In the genomic region with DNA sequence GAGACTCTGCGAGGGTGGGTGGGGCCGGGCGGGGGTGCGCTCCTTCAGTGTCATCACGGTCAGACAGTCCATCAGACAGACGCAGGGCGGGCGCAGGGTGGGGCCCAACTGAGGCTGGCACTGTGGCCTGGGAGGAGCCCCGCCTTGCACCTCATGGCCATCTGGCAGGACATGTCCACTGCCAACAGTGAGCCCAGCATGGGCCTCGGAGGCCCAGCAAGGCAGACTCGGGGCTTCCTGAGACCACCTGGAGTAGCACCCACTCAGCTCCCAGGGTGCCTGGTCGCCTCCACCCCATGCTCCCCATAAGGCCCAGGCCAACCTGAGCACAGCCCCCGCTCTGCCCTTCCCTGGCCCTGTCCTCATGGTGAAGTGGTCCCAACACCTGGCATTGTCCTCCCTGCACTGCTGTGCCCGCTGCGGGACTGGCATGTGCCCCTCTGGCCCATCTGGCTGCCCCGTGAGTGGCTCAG, we compare ENCODE assay signal across 21 cellular contexts. TPM values are rescaled to one million over a fixed set of nuclear protein-coding genes. Genes with fewer than 3 reads are reported as not detected.
DNase-seq lines count a peak whose midpoint lies in the region; ATAC-seq, FAIRE-seq and TF ChIP-seq lines count a peak whose summit lies in the region.
"Had no signal": no experiment of that assay in that cellular context is flagged by ENCODE, and none has a peak within 500 bp of the region (broad histone marks: within the 10 kb centered on the region; RNA-seq: fewer than 3 reads in every experiment).

No MANE protein-coding gene starts in this region.

- H4K91ac ChIP-seq in mesenchymal stem cell (ENCODE audit: low read length): peak overlapping the region; percentile 18

- peak; percentile 10 to 48 (median 34) for DNase-seq in right cardiac atrium
- DNase-seq in left cardiac atrium: no peak
- DNase-seq in K562 (ENCODE audit: extremely low read depth in 1 of 4, low spot score in 3 of 4): peak in 1 of 4 experiments; percentile 44
- DNase-seq in mesenchymal stem cell: no peak
- DNase-seq in spleen: no peak
- no peak for DNase-seq in activated CD4-positive, alpha-beta T cell treated with anti-CD3 and anti-CD28 coated beads, Interleukin-2, amount 50 U/mL, for 48 hours
- DNase-seq: ACHN; CD8-positive, alpha-beta T cell; COR-L47; DMS153; DMS79 treated with DMSO at 0.1 percent for 48 hours; GDM1; HCEC 1CT had no signal

- H2AFZ ChIP-seq in K562 (ENCODE audit: low read depth, low read length) (no peak overlapping the region), mesenchymal stem cell (ENCODE audit: low read depth, low read length) (no peak overlapping the region)

- no peaks in the 10 kb centered on the region for H3K79me1 ChIP-seq in mesenchymal stem cell (replicated peaks; ENCODE audit: low read length, poor library complexity, severe bottlenecking)

- TF ChIP-seq CTCF in K562 (IDR thresholded peaks at IDR 0.05 in 2 of 3, conservative IDR thresholded peaks at IDR 0.05 in 1 of 3; ENCODE audit: insufficient read depth in 2 of 3, low read depth in 1 of 3, low read length in 3 of 3) (no peak), spleen (IDR thresholded peaks at IDR 0.05 in 8 of 11, conservative IDR thresholded peaks at IDR 0.05 in 3 of 11) (no peak)

- no peak overlapping the region for H2AK5ac ChIP-seq in mesenchymal stem cell (ENCODE audit: low read length, severe bottlenecking)

- TF ChIP-seq EP300 in K562 (IDR thresholded peaks at IDR 0.05; ENCODE audit: low read length): no peak

- H3K4me2 ChIP-seq in K562 (ENCODE audit: insufficient read depth, low read length): no peak overlapping the region
- H3K4me2 ChIP-seq in mesenchymal stem cell (ENCODE audit: low read length, poor library complexity, severe bottlenecking): no peak overlapping the region
- H3K4me2 ChIP-seq: KMS-11 had no signal

- no peak for TF ChIP-seq POLR2A in K562 (conservative IDR thresholded peaks at IDR 0.05)
- TF ChIP-seq POLR2A in spleen (IDR thresholded peaks at IDR 0.05): no peak

- H3K36me3 ChIP-seq in K562 (ENCODE audit: control insufficient read depth, insufficient read depth, low read length) (no peaks in the 10 kb centered on the region), mesenchymal stem cell (ENCODE audit: control insufficient read depth in 1 of 2, insufficient read depth in 2 of 2, low read depth in 1 of 2, low read length in 2 of 2) (peaks cover 0 to 4% of the 10 kb centered on the region in 2 experiments), spleen (no peaks in the 10 kb centered on the region)

- H3K79me2 ChIP-seq in K562 (ENCODE audit: control insufficient read depth, insufficient read depth, low read length): no peaks in the 10 kb centered on the region

- no peak overlapping the region for H3K4ac ChIP-seq in mesenchymal stem cell (ENCODE audit: low read depth in 1 of 2, low read length in 2 of 2)

- no peak for TF ChIP-seq RAD21 in K562 (CRISPR knock-in tag; conservative IDR thresholded peaks at IDR 0.05 in 1 of 2, IDR thresholded peaks at IDR 0.05 in 1 of 2)

- POLR2A ChIA-PET in K562 (lab: Yijun Ruan, JAX): no interaction called here

- no peak for FAIRE-seq in K562 (lab: Jason Lieb, UNC)
- FAIRE-seq: D721Med, GM12892, GM19239 had no signal

- H3K4me1 ChIP-seq in right cardiac atrium (ENCODE audit: control insufficient read depth, insufficient read depth, low read length): no peaks in the 10 kb centered on the region
- peaks cover 0 to 33% of the 10 kb centered on the region in 2 experiments; a peak in 2 of 5 replicates for H3K4me1 ChIP-seq in K562 (replicated peaks in 1 of 2; ENCODE audit: control insufficient read depth in 2 of 2, insufficient read depth in 2 of 2, low read length in 2 of 2)
- peaks cover 14% of the 10 kb centered on the region for H3K4me1 ChIP-seq in mesenchymal stem cell (ENCODE audit: control insufficient read depth, insufficient read depth, low read depth, low read length)
- peaks cover 0 to 23% (median 0%) of the 10 kb centered on the region in 6 donors for H3K4me1 ChIP-seq in spleen

- no peak overlapping the region for H3K18ac ChIP-seq in mesenchymal stem cell (ENCODE audit: low read depth in 1 of 2, low read length in 2 of 2)

- H3K4me3 ChIP-seq in right cardiac atrium (ENCODE audit: low read length) (no peak overlapping the region), K562 (no peak overlapping the region), mesenchymal stem cell (ENCODE audit: insufficient read depth in 1 of 2, low read depth in 1 of 2, low read length in 2 of 2) (no peak overlapping the region), spleen (no peak overlapping the region)

- no peak overlapping the region for H3K23ac ChIP-seq in mesenchymal stem cell (ENCODE audit: low read length in 2 of 2)

- H3K9me1 ChIP-seq in K562 (ENCODE audit: control insufficient read depth, insufficient read depth, low read length): no peaks in the 10 kb centered on the region

- H3K9me3 ChIP-seq in right cardiac atrium (ENCODE audit: control insufficient read depth, low read length) (no peaks in the 10 kb centered on the region), K562 (replicated peaks; ENCODE audit: control insufficient read depth, insufficient read depth, low read depth, low read length) (peaks cover 7% of the 10 kb centered on the region), mesenchymal stem cell (ENCODE audit: control insufficient read depth, low read length) (peaks cover 13% of the 10 kb centered on the region), spleen (peaks cover 0 to 24% (median 13%) of the 10 kb centered on the region in 8 donors)

- H3K27ac ChIP-seq in right cardiac atrium (ENCODE audit: low read length) (no peak overlapping the region), K562 (ENCODE audit: extremely low read depth, low read depth, low read length) (no peak overlapping the region), mesenchymal stem cell (ENCODE audit: low read length, poor library complexity, severe bottlenecking) (no peak overlapping the region), spleen (no peak overlapping the region)
- H3K27ac ChIP-seq: KMS-11 had no signal

- H3K9ac ChIP-seq in K562 (ENCODE audit: insufficient read depth in 1 of 2, low read depth in 2 of 2, low read length in 2 of 2): no peak overlapping the region
- no peak overlapping the region for H3K9ac ChIP-seq in mesenchymal stem cell (ENCODE audit: low read length)
- H3K9ac ChIP-seq: KMS-11 had no signal

- no peaks in the 10 kb centered on the region for H3K27me3 ChIP-seq in right cardiac atrium (ENCODE audit: control insufficient read depth, insufficient read depth)
- H3K27me3 ChIP-seq in K562 (ENCODE audit: control insufficient read depth in 2 of 2, insufficient read depth in 2 of 2, low read length in 2 of 2): peaks cover 17 to 48% of the 10 kb centered on the region in 2 experiments; a peak in 4 of 5 replicates
- peaks cover 0 to 14% of the 10 kb centered on the region in 2 experiments for H3K27me3 ChIP-seq in mesenchymal stem cell (ENCODE audit: control insufficient read depth in 1 of 2, insufficient read depth in 1 of 2, low read length in 2 of 2)
- H3K27me3 ChIP-seq in spleen (replicated peaks in 1 of 7): no peaks in the 10 kb centered on the region

- no peak overlapping the region for H4K8ac ChIP-seq in mesenchymal stem cell (ENCODE audit: low read length)

- BruUV-seq in K562 (replicated peaks; lab: Mats Ljungman, UMichigan): no TSS peak

- 86% methylated on average over 16 of the region's 16 CpGs for WGBS in right cardiac atrium
- 15% methylated on average over 7 of the region's 16 CpGs for WGBS in K562 (ENCODE audit: insufficient coverage, low coverage, missing lambda C conversion rate)
- WGBS in mesenchymal stem cell: 90% methylated on average over 16 of the region's 16 CpGs
- 62 to 80% (median 69%) methylated on average over 4 to 16 of the region's 16 CpGs for WGBS in spleen, 5 donors

- CTCF ChIA-PET in K562 (lab: Yijun Ruan, JAX; ENCODE audit: low intra/inter-chr PET ratio): no interaction called here

- H2BK120ac ChIP-seq in mesenchymal stem cell (ENCODE audit: low read depth, low read length): no peak overlapping the region

- intact Hi-C loops in right cardiac atrium (cut with DNase I): no loop called here
- intact Hi-C loops in left cardiac atrium (cut with DNase I): no loop called here
- intact Hi-C loops in K562 (cut with micrococcal nuclease): no loop called here
- intact Hi-C loops in spleen (cut with DNase I; ENCODE audit: low total_unique reads): no loop called here

- no peak overlapping the region for H2BK5ac ChIP-seq in mesenchymal stem cell (ENCODE audit: low read depth, low read length, poor library complexity, severe bottlenecking)

- ATAC-seq in right cardiac atrium: no peak
- ATAC-seq in left cardiac atrium: no peak
- peak; percentile 62 for ATAC-seq in K562
- ATAC-seq in HG03108 (IDR thresholded peaks at IDR 0.05; ENCODE audit: unreplicated experiment): no peak
- ATAC-seq: CD8-positive, alpha-beta T cell had no signal

- in situ Hi-C loops in K562 (cut with MboI): no loop called here

- no peak overlapping the region for H2BK12ac ChIP-seq in mesenchymal stem cell (ENCODE audit: low read length in 2 of 2)

- H2BK15ac ChIP-seq in mesenchymal stem cell (ENCODE audit: low read depth, poor library complexity, severe bottlenecking): no peak overlapping the region

- H4K20me1 ChIP-seq in K562 (replicated peaks; ENCODE audit: control insufficient read depth, insufficient read depth, low read length): no peaks in the 10 kb centered on the region; the same call in none of the 2 replicates

- H3K14ac ChIP-seq in mesenchymal stem cell (ENCODE audit: low read length in 2 of 2): peak overlapping the region in 1 of 2 experiments; percentile 74

RNA-seq across cellular contexts. Expression of a gene that starts 8.5 kb away (rescaled TPM):
- total RNA-seq in right cardiac atrium (10 to 100 TPM; 46.3 to 90.6 (median 71.6) TPM), left cardiac atrium (10 to 100 TPM; 55.6 to 58.6 TPM), K562 (2014; rRNA removed) (12.7 and 16.0 TPM in 2 replicates), K562 (2014; rRNA removed; fragmentation: Illumina TruSeq; extraction: Trizol) (0.54 and 0.76 TPM in 2 replicates), K562 (2015; rRNA removed; fragmentation: Illumina TruSeq; extraction: Trizol) (3.1 and 4.1 TPM in 2 replicates), K562 (2021) (12.4 and 14.2 TPM in 2 replicates), spleen (10 to 100 TPM in 5 of 7 donors, 1 to 10 TPM in 2; 9.5 to 27.9 (median 14.3) TPM)
- polyA plus RNA-seq in right cardiac atrium (73.3 TPM), K562 (2011; rRNA removed) (5.4 and 6.7 TPM in 2 replicates), K562 (2014; fragmentation: Illumina TruSeq; extraction: Trizol) (1.9 and 5.2 TPM in 2 replicates), K562 (2014; fragmentation: Nextera tagmentation; extraction: Ambion mirVana) (under 1 TPM; 0.04 to 0.10 TPM), K562 (2014; rRNA removed) (9.2 and 10.1 TPM in 2 replicates), spleen (10 to 100 TPM in 1 of 3 donors, 1 to 10 TPM in 2; 4.5 to 20.5 (median 9.3) TPM)
- total RNA-seq in K562 (2011; cell fraction: chromatin; rRNA removed; ENCODE audit: low replicate concordance): 13.9 and 58.1 TPM in 2 replicates
- 30.3 and 36.2 TPM in 2 replicates for total RNA-seq in K562 (2011; cell fraction: nucleolus; rRNA removed)
- total RNA-seq in K562 (2011; cell fraction: nucleoplasm; rRNA removed): 16.3 and 19.9 TPM in 2 replicates
- 5.4 and 23.3 TPM in 2 replicates for polyA plus RNA-seq in K562 (2011; cell fraction: cytosol; rRNA removed)
- polyA plus RNA-seq in K562 (2011; cell fraction: nucleus; rRNA removed): 21.3 and 47.7 TPM in 2 replicates
- 5.3 and 13.8 TPM in 2 replicates for polyA plus RNA-seq in K562 (2012)
- polyA minus RNA-seq in K562 (2011; rRNA and poly(A)+ RNA removed): 1.4 and 3.0 TPM in 2 replicates
- 7.8 and 9.2 TPM in 2 replicates for polyA minus RNA-seq in K562 (2011; cell fraction: cytosol; rRNA and poly(A)+ RNA removed)
- polyA minus RNA-seq in K562 (2011; cell fraction: nucleus; rRNA and poly(A)+ RNA removed): 12.7 and 13.3 TPM in 2 replicates
- 37.1 TPM for polyA plus RNA-seq in mesenchymal stem cell (2013, experiment 1 of 2)
- 35.2 TPM for polyA plus RNA-seq in mesenchymal stem cell (2013, experiment 2 of 2)
- polyA plus RNA-seq: IgD-negative memory B cell had no signal

RNA-seq across cellular contexts. Expression of a gene that starts 14.9 kb away (rescaled TPM):
- total RNA-seq in right cardiac atrium (not detected), left cardiac atrium (not detected), K562 (2014; rRNA removed) (not detected in 2 replicates), K562 (2014; rRNA removed; fragmentation: Illumina TruSeq; extraction: Trizol) (not detected in 2 replicates), K562 (2015; rRNA removed; fragmentation: Illumina TruSeq; extraction: Trizol) (not detected in 2 replicates), K562 (2021) (0.02 TPM in 1 of 2 replicates, not detected in the other), spleen (under 1 TPM in 5 of 7 donors, not detected in 2; 0.03 to 0.15 (median 0.10) TPM)
- polyA plus RNA-seq in right cardiac atrium (not detected), K562 (2011; rRNA removed) (not detected in 2 replicates), K562 (2014; fragmentation: Illumina TruSeq; extraction: Trizol) (not detected in 2 replicates), K562 (2014; fragmentation: Nextera tagmentation; extraction: Ambion mirVana) (not detected), K562 (2014; rRNA removed) (not detected in 2 replicates), spleen (under 1 TPM; 0.10 to 0.20 (median 0.13) TPM)
- 0.53 TPM in 1 of 2 replicates, not detected in the other for total RNA-seq in K562 (2011; cell fraction: chromatin; rRNA removed; ENCODE audit: low replicate concordance)
- 0.13 and 0.33 TPM in 2 replicates for total RNA-seq in K562 (2011; cell fraction: nucleolus; rRNA removed)
- 0.15 and 0.46 TPM in 2 replicates for total RNA-seq in K562 (2011; cell fraction: nucleoplasm; rRNA removed)
- polyA plus RNA-seq in K562 (2011; cell fraction: cytosol; rRNA removed): 0.07 TPM in 1 of 2 replicates, not detected in the other
- polyA plus RNA-seq in K562 (2011; cell fraction: nucleus; rRNA removed): 0.01 and 0.40 TPM in 2 replicates
- 0.04 TPM in 1 of 2 replicates, not detected in the other for polyA plus RNA-seq in K562 (2012)
- not detected in 2 replicates for polyA minus RNA-seq in K562 (2011; rRNA and poly(A)+ RNA removed)
- polyA minus RNA-seq in K562 (2011; cell fraction: cytosol; rRNA and poly(A)+ RNA removed): not detected in 2 replicates
- polyA minus RNA-seq in K562 (2011; cell fraction: nucleus; rRNA and poly(A)+ RNA removed): 0.11 and 0.27 TPM in 2 replicates
- polyA plus RNA-seq in mesenchymal stem cell (2013, experiment 1 of 2): under 0.01 TPM
- polyA plus RNA-seq in mesenchymal stem cell (2013, experiment 2 of 2): not detected
- total RNA-seq: H4 had no signal
- polyA plus RNA-seq: CD14-positive monocyte had no signal

RNA-seq across cellular contexts. Expression of a gene that starts 44.7 kb away (rescaled TPM):
- 10 to 100 TPM; 15.2 to 24.9 (median 22.2) TPM for total RNA-seq in right cardiac atrium
- polyA plus RNA-seq in right cardiac atrium: 17.1 TPM
- 10 to 100 TPM; 23.2 to 30.6 TPM for total RNA-seq in left cardiac atrium
- total RNA-seq in K562 (2011; cell fraction: chromatin; rRNA removed; ENCODE audit: low replicate concordance): 3.5 and 12.0 TPM in 2 replicates
- 9.3 and 11.7 TPM in 2 replicates for total RNA-seq in K562 (2011; cell fraction: nucleolus; rRNA removed)
- total RNA-seq in K562 (2011; cell fraction: nucleoplasm; rRNA removed): 3.4 and 4.8 TPM in 2 replicates
- total RNA-seq in K562 (2014; rRNA removed): 44.6 and 56.7 TPM in 2 replicates
- 2.2 and 3.4 TPM in 2 replicates for total RNA-seq in K562 (2014; rRNA removed; fragmentation: Illumina TruSeq; extraction: Trizol)
- 10.0 and 10.8 TPM in 2 replicates for total RNA-seq in K562 (2015; rRNA removed; fragmentation: Illumina TruSeq; extraction: Trizol)
- total RNA-seq in K562 (2021): 25.6 and 25.8 TPM in 2 replicates
- polyA plus RNA-seq in K562 (2011; rRNA removed): 3.1 and 3.2 TPM in 2 replicates
- 7.6 and 27.3 TPM in 2 replicates for polyA plus RNA-seq in K562 (2011; cell fraction: cytosol; rRNA removed)
- 4.2 and 7.4 TPM in 2 replicates for polyA plus RNA-seq in K562 (2011; cell fraction: nucleus; rRNA removed)
- 8.5 and 15.9 TPM in 2 replicates for polyA plus RNA-seq in K562 (2012)
- 2.2 and 4.2 TPM in 2 replicates for polyA plus RNA-seq in K562 (2014; fragmentation: Illumina TruSeq; extraction: Trizol)
- polyA plus RNA-seq in K562 (2014; fragmentation: Nextera tagmentation; extraction: Ambion mirVana): under 1 TPM; 0.17 to 0.36 TPM
- polyA plus RNA-seq in K562 (2014; rRNA removed): 22.1 and 29.8 TPM in 2 replicates
- polyA minus RNA-seq in K562 (2011; rRNA and poly(A)+ RNA removed): 0.28 TPM in 1 of 2 replicates, not detected in the other
- 2.6 and 3.4 TPM in 2 replicates for polyA minus RNA-seq in K562 (2011; cell fraction: cytosol; rRNA and poly(A)+ RNA removed)
- 2.9 and 3.6 TPM in 2 replicates for polyA minus RNA-seq in K562 (2011; cell fraction: nucleus; rRNA and poly(A)+ RNA removed)
- polyA plus RNA-seq in mesenchymal stem cell (2013, experiment 1 of 2): 15.5 TPM
- 16.8 TPM for polyA plus RNA-seq in mesenchymal stem cell (2013, experiment 2 of 2)
- 10 to 100 TPM; 15.8 to 29.8 (median 22.7) TPM for total RNA-seq in spleen
- 10 to 100 TPM; 20.5 to 24.0 (median 22.0) TPM for polyA plus RNA-seq in spleen

RNA-seq across cellular contexts. Expression of a gene that starts 54.7 kb away (rescaled TPM):
- total RNA-seq in right cardiac atrium (1 to 10 TPM in 2 of 4 donors, under 1 TPM in 2; 0.76 to 2.1 (median 1.0) TPM), left cardiac atrium (1 to 10 TPM in 1 of 2 donors, under 1 TPM in 1; 0.86 to 2.4 TPM), K562 (2014; rRNA removed) (37.6 and 40.1 TPM in 2 replicates), K562 (2014; rRNA removed; fragmentation: Illumina TruSeq; extraction: Trizol) (3.5 and 3.6 TPM in 2 replicates), K562 (2015; rRNA removed; fragmentation: Illumina TruSeq; extraction: Trizol) (14.6 and 15.8 TPM in 2 replicates), K562 (2021) (35.6 and 42.7 TPM in 2 replicates), spleen (10 to 100 TPM; 11.6 to 25.5 (median 19.5) TPM)
- polyA plus RNA-seq in right cardiac atrium (0.68 TPM), K562 (2011; rRNA removed) (9.7 and 27.8 TPM in 2 replicates), K562 (2014; fragmentation: Illumina TruSeq; extraction: Trizol) (4.7 and 13.2 TPM in 2 replicates), K562 (2014; fragmentation: Nextera tagmentation; extraction: Ambion mirVana) (1 to 10 TPM; 1.7 to 2.0 TPM), K562 (2014; rRNA removed) (40.4 and 53.0 TPM in 2 replicates), spleen (10 to 100 TPM in 2 of 3 donors, 1 to 10 TPM in 1; 5.7 to 17.3 (median 16.1) TPM)
- 37.4 and 149 TPM in 2 replicates for total RNA-seq in K562 (2011; cell fraction: chromatin; rRNA removed; ENCODE audit: low replicate concordance)
- 92.6 and 92.9 TPM in 2 replicates for total RNA-seq in K562 (2011; cell fraction: nucleolus; rRNA removed)
- 39.7 and 46.5 TPM in 2 replicates for total RNA-seq in K562 (2011; cell fraction: nucleoplasm; rRNA removed)
- polyA plus RNA-seq in K562 (2011; cell fraction: cytosol; rRNA removed): 10.5 and 13.4 TPM in 2 replicates
- 231 and 234 TPM in 2 replicates for polyA plus RNA-seq in K562 (2011; cell fraction: nucleus; rRNA removed)
- polyA plus RNA-seq in K562 (2012): 21.9 and 61.0 TPM in 2 replicates
- polyA minus RNA-seq in K562 (2011; rRNA and poly(A)+ RNA removed): 4.8 and 5.0 TPM in 2 replicates
- polyA minus RNA-seq in K562 (2011; cell fraction: cytosol; rRNA and poly(A)+ RNA removed): 7.2 and 12.8 TPM in 2 replicates
- polyA minus RNA-seq in K562 (2011; cell fraction: nucleus; rRNA and poly(A)+ RNA removed): 25.8 and 55.4 TPM in 2 replicates
- 0.37 TPM for polyA plus RNA-seq in mesenchymal stem cell (2013, experiment 1 of 2)
- 0.51 TPM for polyA plus RNA-seq in mesenchymal stem cell (2013, experiment 2 of 2)

Comparison
In these comparisons a context has a peak if more than half of its experiments do, and no peak if none do; other contexts are left out.
1. DNase-seq: peak in right cardiac atrium (3 of 3); none in left cardiac atrium (single experiment), mesenchymal stem cell (single experiment), spleen (single experiment) and activated CD4-positive, alpha-beta T cell treated with anti-CD3 and anti-CD28 coated beads, Interleukin-2, amount 50 U/mL, for 48 hours (0 of 2).